In the genomic region with DNA sequence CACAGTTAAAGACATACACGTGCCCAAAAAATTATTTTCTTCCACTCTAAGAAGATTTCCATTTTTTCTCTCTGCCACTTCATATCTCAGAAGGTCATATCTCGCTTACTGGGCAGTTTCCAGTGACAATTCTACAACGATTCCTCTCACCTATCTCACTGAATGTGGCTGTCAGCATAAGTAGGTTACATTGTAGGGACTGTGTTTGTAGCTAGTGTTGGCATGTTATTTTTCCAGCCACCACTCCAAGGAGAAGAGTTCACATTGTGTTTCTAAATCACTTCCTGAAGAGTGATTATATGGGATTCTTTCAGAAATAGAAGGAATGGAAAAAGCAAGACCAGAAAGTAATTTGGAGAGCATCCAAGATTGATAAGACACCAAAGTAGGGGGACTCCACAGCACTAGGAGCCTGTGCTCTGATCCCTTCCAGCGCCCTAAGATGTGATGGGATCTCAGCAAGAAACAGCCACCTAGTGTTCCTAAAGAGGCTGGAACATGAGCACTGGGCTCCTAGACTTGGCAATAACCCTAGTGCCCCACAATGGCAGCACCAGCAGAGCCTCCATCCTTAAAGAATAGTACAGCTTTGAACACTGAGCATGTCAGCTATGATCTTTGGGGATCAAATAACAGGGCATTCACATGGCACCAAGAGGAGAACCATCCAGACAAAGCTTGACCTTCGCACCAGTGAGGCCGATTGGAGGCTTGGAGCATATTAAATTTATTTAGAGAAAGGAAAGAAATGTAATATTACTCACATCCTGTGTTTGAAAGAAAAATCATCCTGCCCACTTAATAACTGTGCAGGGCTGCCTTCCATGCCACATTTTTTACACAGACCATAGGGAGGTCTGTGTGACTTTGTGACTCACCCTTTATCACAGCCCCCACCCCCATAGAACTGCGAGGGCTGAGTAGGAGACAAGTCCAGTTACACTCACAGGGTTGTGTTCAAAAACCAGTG, we compare ENCODE assay signal across 8 cellular contexts. TPM values are rescaled to one million over a fixed set of nuclear protein-coding genes. Genes with fewer than 3 reads are reported as not detected.
DNase-seq lines count a peak whose midpoint lies in the region; ATAC-seq, FAIRE-seq and TF ChIP-seq lines count a peak whose summit lies in the region.

No MANE protein-coding gene starts in this region.

- H3K9me2 ChIP-seq in Karpas-422 (replicated peaks; ENCODE audit: insufficient read depth, low read length), result no peaks in the 10 kb centered on the region

- no peaks in the 10 kb centered on the region for H4K20me1 ChIP-seq in osteoblast (ENCODE audit: insufficient read depth, low read length)
- no peaks in the 10 kb centered on the region for H4K20me1 ChIP-seq in Karpas-422 (ENCODE audit: insufficient read depth, low read depth, low read length)

- TF ChIP-seq CTCF in astrocyte of the spinal cord (IDR thresholded peaks at IDR 0.05; ENCODE audit: low read depth, low read length) (no peak), osteoblast (IDR thresholded peaks at IDR 0.05; ENCODE audit: extremely low read depth, low read depth, low read length) (no peak)

- H3K27me3 ChIP-seq in osteoblast (ENCODE audit: insufficient read depth, low read length) (no peaks in the 10 kb centered on the region), Karpas-422 (ENCODE audit: low read length) (no peaks in the 10 kb centered on the region)

- DNase-seq in astrocyte of the spinal cord (ENCODE audit: low read depth, low spot score) (peak; percentile 93), osteoblast (ENCODE audit: insufficient read length, low spot score, missing footprints) (peak; percentile 81), frontal cortex (ENCODE audit: low spot score in 2 of 2) (no peak), NOMO-1 treated with DMSO at 0.1 percent for 48 hours (lab: John Stamatoyannopoulos, UW; ENCODE audit: unreplicated experiment) (no peak), Karpas-422 (no peak)
- DNase-seq in stimulated activated naive CD4-positive, alpha-beta T cell treated with Interleukin-2 at 50 U/mL for 16 hours (lab: John Stamatoyannopoulos, UW), result no peak

- H3K4me1 ChIP-seq in osteoblast (ENCODE audit: insufficient read depth, low read length), result peaks cover 55% of the 10 kb centered on the region
- H3K4me1 ChIP-seq in Karpas-422 (ENCODE audit: low read length), result no peaks in the 10 kb centered on the region

- no peak overlapping the region for H3K9ac ChIP-seq in Karpas-422 (ENCODE audit: low read length)

- peak; percentile 36 for ATAC-seq in GM18909 (IDR thresholded peaks at IDR 0.05; ENCODE audit: poor library complexity, unreplicated experiment)
- ATAC-seq in HG03103 (IDR thresholded peaks at IDR 0.05; ENCODE audit: low read depth, unreplicated experiment), result peak; percentile 21

- H3K4me2 ChIP-seq in osteoblast (ENCODE audit: insufficient read depth, low read length) (peak overlapping the region; percentile 76), Karpas-422 (ENCODE audit: low read depth, low read length, poor library complexity, severe bottlenecking) (no peak overlapping the region)

- H3K79me2 ChIP-seq in osteoblast (ENCODE audit: insufficient read depth, low read length), result no peaks in the 10 kb centered on the region
- no peaks in the 10 kb centered on the region for H3K79me2 ChIP-seq in Karpas-422 (ENCODE audit: low read length)

- H3K9me3 ChIP-seq in osteoblast (ENCODE audit: low read depth, low read length) (no peaks in the 10 kb centered on the region), Karpas-422 (ENCODE audit: low read length) (no peaks in the 10 kb centered on the region)

- H3K4me3 ChIP-seq in astrocyte of the spinal cord (ENCODE audit: low read depth, low read length), result no peak overlapping the region
- peak overlapping the region; percentile 40 for H3K4me3 ChIP-seq in osteoblast (ENCODE audit: insufficient read depth, low read length)
- H3K4me3 ChIP-seq in Karpas-422 (ENCODE audit: low read length), result no peak overlapping the region

- H3K36me3 ChIP-seq in osteoblast (ENCODE audit: insufficient read depth, low read length) (no peaks in the 10 kb centered on the region), Karpas-422 (ENCODE audit: insufficient read depth, low read length) (no peaks in the 10 kb centered on the region)

- H3K27ac ChIP-seq in osteoblast (ENCODE audit: low read depth, low read length) (peak overlapping the region; percentile 97), Karpas-422 (ENCODE audit: low read length) (no peak overlapping the region)

- FAIRE-seq in frontal cortex (lab: Jason Lieb, UNC), result no peak

- in situ Hi-C loops in astrocyte of the spinal cord (cut with HindIII; ENCODE audit: low sequenced_read_pairs), result no loop called here

- H2AFZ ChIP-seq in osteoblast (ENCODE audit: low read length) (peak overlapping the region; percentile 65), Karpas-422 (ENCODE audit: low read length) (no peak overlapping the region)

RNA-seq across cellular contexts. Expression of gene CAV1, which starts 51.8 kb away (rescaled TPM):
- total RNA-seq in osteoblast (291 and 337 TPM in 2 replicates), frontal cortex (17.5 TPM)
- not detected in 2 replicates for total RNA-seq in Karpas-422 (2014; rRNA removed; shearing (Covaris generic); ENCODE audit: low replicate concordance)

Comparison
In these comparisons a context has a peak if more than half of its experiments do, and no peak if none do; other contexts are left out.
1. DNase-seq: peak in astrocyte of the spinal cord (single experiment) and osteoblast (single experiment); none in frontal cortex (0 of 2), NOMO-1 treated with DMSO at 0.1 percent for 48 hours (single experiment), Karpas-422 (single experiment) and stimulated activated naive CD4-positive, alpha-beta T cell treated with Interleukin-2 at 50 U/mL for 16 hours (single experiment).
2. RNA of gene CAV1, which starts 51.8 kb away (total RNA-seq): 291 to 337 TPM in osteoblast; 17.5 TPM in frontal cortex (single experiment) and not detected in Karpas-422; every median in the first group is over 10 times any median in the second.